Comparison of ENCODE assay signal across 27 cellular contexts in genomic region chr3:138464490-138464860, GRCh38. TPM values are rescaled to one million over a fixed set of nuclear protein-coding genes. Genes with fewer than 3 reads are reported as not detected.
DNase-seq lines count a peak whose midpoint lies in the region; ATAC-seq, FAIRE-seq and TF ChIP-seq lines count a peak whose summit lies in the region.
"Had no signal": no experiment of that assay in that cellular context is flagged by ENCODE, and none has a peak within 500 bp of the region (broad histone marks: within the 10 kb centered on the region; RNA-seq: fewer than 3 reads in every experiment).

No MANE protein-coding gene starts in this region.

- H3K27ac ChIP-seq in IMR-90 (ENCODE audit: insufficient read depth, low read length), result no peak overlapping the region
- peak overlapping the region; percentile 7; the same call in 1 of the 2 replicates for H3K27ac ChIP-seq in SJCRH30
- H3K27ac ChIP-seq: BLaER1 had no signal

- H3K4me3 ChIP-seq in IMR-90 (ENCODE audit: insufficient read depth, low read depth, low read length), result no peak overlapping the region
- no peak overlapping the region for H3K4me3 ChIP-seq in SJCRH30
- H3K4me3 ChIP-seq: BLaER1 had no signal

- H2BK15ac ChIP-seq in IMR-90 (ENCODE audit: low read depth, low read length), result no peak overlapping the region

- no peaks in the 10 kb centered on the region for H3K79me1 ChIP-seq in IMR-90 (ENCODE audit: low read depth in 1 of 2, low read length in 2 of 2)

- in situ Hi-C loops in IMR-90 (cut with MboI; ENCODE audit: low sequenced_read_pairs), result no loop called here

- H3K4ac ChIP-seq in IMR-90 (ENCODE audit: low read depth, low read length), result no peak overlapping the region

- no peak overlapping the region for H3K56ac ChIP-seq in IMR-90 (ENCODE audit: extremely low read depth, insufficient read depth, low read length)

- FAIRE-seq in frontal cortex (lab: Jason Lieb, UNC), result no peak
- FAIRE-seq: A204.1, G401.6, GM12891, GM19239 had no signal

- ATAC-seq in IMR-90 (ENCODE audit: low read depth), result no peak
- no peak for ATAC-seq in HG03460 (IDR thresholded peaks at IDR 0.05; ENCODE audit: unreplicated experiment)

- H3K27me3 ChIP-seq in IMR-90 (ENCODE audit: control insufficient read depth, insufficient read depth, low read length) (peaks cover 13% of the 10 kb centered on the region), SJCRH30 (no peaks in the 10 kb centered on the region)
- H3K27me3 ChIP-seq: BE2C, BLaER1 had no signal

- H3K14ac ChIP-seq in IMR-90 (replicated peaks; ENCODE audit: low read depth, low read length), result no peak overlapping the region

- no peaks in the 10 kb centered on the region for H3K9me1 ChIP-seq in IMR-90 (ENCODE audit: insufficient read depth, low read length)

- no peak overlapping the region for H3K23ac ChIP-seq in IMR-90 (ENCODE audit: low read depth, low read length)

- no peak overlapping the region for H2AK5ac ChIP-seq in IMR-90 (ENCODE audit: low read depth, low read length)

- H2BK120ac ChIP-seq in IMR-90 (ENCODE audit: low read depth, low read length), result no peak overlapping the region

- no peak for TF ChIP-seq CTCF in IMR-90 (conservative IDR thresholded peaks at IDR 0.05; ENCODE audit: low read depth, low read length)

- no peak overlapping the region for H4K5ac ChIP-seq in IMR-90 (ENCODE audit: low read depth, low read length)

- dilution Hi-C loops in IMR-90 (cut with HindIII; ENCODE audit: low sequenced_read_pairs, unreplicated experiment), result no loop called here

- H2AK9ac ChIP-seq in IMR-90 (replicated peaks; ENCODE audit: low read depth, low read length, poor library complexity), result no peak overlapping the region

- no peak overlapping the region for H2BK20ac ChIP-seq in IMR-90 (ENCODE audit: low read depth, low read length)

- H4K20me1 ChIP-seq in IMR-90 (ENCODE audit: insufficient read depth, low read length), result no peaks in the 10 kb centered on the region
- H4K20me1 ChIP-seq: BLaER1 had no signal

- CTCF ChIA-PET in IMR-90 (lab: Yijun Ruan, JAX), result no interaction called here

- no peak for TF ChIP-seq POLR2A in IMR-90 (IDR thresholded peaks at IDR 0.05; ENCODE audit: low read depth, low read length)

- H3K9ac ChIP-seq in IMR-90 (ENCODE audit: low read depth, low read length), result no peak overlapping the region
- H3K9ac ChIP-seq: BLaER1 had no signal

- H3K18ac ChIP-seq in IMR-90 (ENCODE audit: low read depth, low read length), result no peak overlapping the region

- peak overlapping the region; percentile 41 for H2AFZ ChIP-seq in IMR-90 (replicated peaks; ENCODE audit: low read length, poor library complexity)

- H3K9me3 ChIP-seq in IMR-90 (ENCODE audit: control insufficient read depth, insufficient read depth, low read length) (no peaks in the 10 kb centered on the region), SJCRH30 (replicated peaks) (no peaks in the 10 kb centered on the region)
- H3K9me3 ChIP-seq: BE2C, BLaER1 had no signal

- TF ChIP-seq RAD21 in IMR-90 (IDR thresholded peaks at IDR 0.05; ENCODE audit: low read length), result no peak

- BruUV-seq in IMR-90 (replicated peaks; lab: Mats Ljungman, UMichigan), result no TSS peak

- H2BK5ac ChIP-seq in IMR-90 (ENCODE audit: low read depth, low read length, poor library complexity, severe bottlenecking), result no peak overlapping the region

- no peak for DNase-seq in IMR-90
- no peak for DNase-seq in SJCRH30
- peak; percentile 79 for DNase-seq in islet precursor cell
- DNase-seq in frontal cortex (ENCODE audit: low spot score in 2 of 2), result no peak
- DNase-seq in NCI-H446 (lab: John Stamatoyannopoulos, UW), result no peak
- no peak for DNase-seq in NCI-H2196 treated with DMSO at 0.1 percent for 48 hours (lab: John Stamatoyannopoulos, UW; ENCODE audit: unreplicated experiment)
- DNase-seq: 8988T; ACHN; BE2C; C1 segment of cervical spinal cord; CD4-positive, alpha-beta memory T cell; CD4-positive, CD25-positive, alpha-beta regulatory T cell; CD8-positive, alpha-beta memory T cell; COR-L47; DMS153; DMS53; DMS79; DND-41; EL; GF-D8 had no signal

- H3K36me3 ChIP-seq in IMR-90 (ENCODE audit: control insufficient read depth, insufficient read depth, low read length) (no peaks in the 10 kb centered on the region), SJCRH30 (no peaks in the 10 kb centered on the region)
- H3K36me3 ChIP-seq: BE2C, BLaER1 had no signal

- WGBS in IMR-90 (ENCODE audit: extremely low coverage in 2 of 2, insufficient read length in 1 of 2), 2 experiments, result 80% methylated on average over 1 of the region's 2 CpGs; no CpG with 5 or more reads in 1 of the 2 experiments

- no peaks in the 10 kb centered on the region for H3K4me1 ChIP-seq in IMR-90 (ENCODE audit: control insufficient read depth, insufficient read depth, low read length)
- H3K4me1 ChIP-seq in SJCRH30, result peaks cover 53% of the 10 kb centered on the region
- H3K4me1 ChIP-seq: BE2C had no signal

- no peak overlapping the region for H4K8ac ChIP-seq in IMR-90 (ENCODE audit: low read depth in 2 of 2, low read length in 2 of 2)

- H4K91ac ChIP-seq in IMR-90 (ENCODE audit: insufficient read depth, low read depth, low read length), result no peak overlapping the region

- intact Hi-C loops in IMR-90 (cut with micrococcal nuclease), result no loop called here

- no peak overlapping the region for H3K4me2 ChIP-seq in IMR-90 (ENCODE audit: low read depth, low read length)
- H3K4me2 ChIP-seq: BLaER1 had no signal

- POLR2A ChIA-PET in IMR-90 (lab: Charles Lee; ENCODE audit: unreplicated experiment), result no interaction called here

TF ChIP-seq in IMR-90, 13 proteins besides CTCF, POLR2A, EP300 and RAD21:
- TF ChIP-seq MAZ (IDR thresholded peaks at IDR 0.05; ENCODE audit: borderline replicate concordance, low read depth, low read length) (no peak), FOS (IDR thresholded peaks at IDR 0.05; ENCODE audit: low read depth, low read length) (no peak)

RNA-seq across cellular contexts. Expression of gene ESYT3, which starts 30.1 kb away (rescaled TPM):
- total RNA-seq in IMR-90 (2012; rRNA removed), result under 0.01 TPM in 2 replicates
- 0.02 and 0.03 TPM in 2 replicates for polyA plus RNA-seq in IMR-90 (2012; rRNA removed)
- polyA plus RNA-seq in IMR-90 (2012; cell fraction: cytosol; rRNA removed), result 0.04 and 0.05 TPM in 2 replicates
- polyA plus RNA-seq in IMR-90 (2012; cell fraction: nucleus; rRNA removed; ENCODE audit: low replicate concordance), result 0.25 and 0.32 TPM in 2 replicates
- 0.56 and 0.69 TPM in 2 replicates for total RNA-seq in SJCRH30 (2014; rRNA removed; shearing (Covaris generic))
- 0.41 TPM for total RNA-seq in frontal cortex
- total RNA-seq: CD4-positive, CD25-positive, alpha-beta regulatory T cell had no signal
- polyA plus RNA-seq: CD14-positive monocyte; CD4-positive, alpha-beta memory T cell; CD8-positive, alpha-beta memory T cell had no signal
